In the genomic region with DNA sequence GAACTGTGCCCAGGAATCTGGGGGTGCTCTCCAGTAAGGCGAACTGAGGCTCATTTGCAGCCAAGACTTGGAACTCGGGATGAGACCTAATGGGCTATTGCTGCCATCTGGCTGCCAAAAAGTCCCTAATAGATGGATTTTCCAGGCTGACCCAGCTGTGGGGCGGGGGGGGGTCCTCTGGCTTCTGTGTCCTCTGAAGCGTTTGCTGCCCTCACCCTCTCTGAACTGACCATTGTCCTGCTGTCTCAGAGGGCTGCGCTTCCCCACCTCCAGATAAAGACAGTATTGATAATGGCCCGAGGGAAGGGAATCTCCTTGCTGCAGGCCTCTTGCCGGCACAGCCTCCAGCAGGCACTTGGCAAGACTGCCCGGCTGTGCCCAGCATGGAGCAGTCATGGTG, we compare ENCODE assay signal across 16 cellular contexts. TPM values are rescaled to one million over a fixed set of nuclear protein-coding genes. Genes with fewer than 3 reads are reported as not detected.
DNase-seq lines count a peak whose midpoint lies in the region; ATAC-seq and TF ChIP-seq lines count a peak whose summit lies in the region.
"Had no signal": no experiment of that assay in that cellular context is flagged by ENCODE, and none has a peak within 500 bp of the region (broad histone marks: within the 10 kb centered on the region; RNA-seq: fewer than 3 reads in every experiment).

No MANE protein-coding gene starts in this region.

- intact Hi-C loops in esophagus muscularis mucosa (cut with DNase I), result loop anchor here (5.0 kb wide), 1 partner anchor 68 kb away; no protein-coding TSS in a partner anchor

- no peak overlapping the region for H2AFZ ChIP-seq in parathyroid adenoma

- TF ChIP-seq CTCF in esophagus muscularis mucosa (IDR thresholded peaks at IDR 0.05), result peak; percentile 7 to 18 (median 12)
- peak; percentile 29 for TF ChIP-seq CTCF in parathyroid adenoma (IDR thresholded peaks at IDR 0.05)

- H3K36me3 ChIP-seq in esophagus muscularis mucosa (peaks cover 22 to 77% (median 45%) of the 10 kb centered on the region in 4 donors), parathyroid adenoma (ENCODE audit: control insufficient read depth, insufficient read depth, low read length) (no peaks in the 10 kb centered on the region)

- H3K9me3 ChIP-seq in esophagus muscularis mucosa, result no peaks in the 10 kb centered on the region
- no peaks in the 10 kb centered on the region for H3K9me3 ChIP-seq in parathyroid adenoma (ENCODE audit: control insufficient read depth, low read length)
- H3K9me3 ChIP-seq: ascending aorta had no signal

- H3K4me1 ChIP-seq in esophagus muscularis mucosa (peaks cover 0 to 10% (median 1%) of the 10 kb centered on the region in 4 donors), parathyroid adenoma (peaks cover 12% of the 10 kb centered on the region)
- H3K4me1 ChIP-seq: ascending aorta had no signal

- H3K27me3 ChIP-seq in esophagus muscularis mucosa (no peaks in the 10 kb centered on the region), parathyroid adenoma (ENCODE audit: control insufficient read depth, insufficient read depth, low read length) (no peaks in the 10 kb centered on the region)
- H3K27me3 ChIP-seq: ascending aorta had no signal

- H3K79me2 ChIP-seq in parathyroid adenoma, result no peaks in the 10 kb centered on the region

- WGBS in esophagus muscularis mucosa, result 69% methylated on average over 5 of the region's 8 CpGs

- no peak overlapping the region for H3K9ac ChIP-seq in parathyroid adenoma

- H3K4me3 ChIP-seq in esophagus muscularis mucosa (no peak overlapping the region), parathyroid adenoma (ENCODE audit: low read depth, low read length) (no peak overlapping the region)
- H3K4me3 ChIP-seq: ascending aorta had no signal

- DNase-seq in C1 segment of cervical spinal cord (lab: John Stamatoyannopoulos, UW) (peak in 12 of 14 donors; percentile 12 to 82 (median 54)), NCI-H69 (lab: John Stamatoyannopoulos, UW) (peak; percentile 15), esophagus muscularis mucosa (ENCODE audit: extremely low spot score) (no peak), epidermal melanocyte (ENCODE audit: insufficient read length, low spot score) (no peak)
- DNase-seq: activated T-cell treated with anti-CD3 and anti-CD28 coated beads, Interleukin-2, amount 50 U/mL, for 48 hours; Kasumi-1; NCI-H2081; stimulated activated CD4-positive, alpha-beta T cell treated with anti-CD3 and anti-CD28 coated beads, Interleukin-2, amount 100 ng/mL, for 48 hours; stimulated activated naive CD4-positive, alpha-beta T cell had no signal

- no peak overlapping the region for H3K4me2 ChIP-seq in parathyroid adenoma (ENCODE audit: low read length)

- no peak for TF ChIP-seq POLR2A in esophagus muscularis mucosa (IDR thresholded peaks at IDR 0.05; ENCODE audit: low read depth)

- ATAC-seq in GM19455 (IDR thresholded peaks at IDR 0.05; ENCODE audit: unreplicated experiment) (no peak), HG02610 (IDR thresholded peaks at IDR 0.05; ENCODE audit: unreplicated experiment) (no peak), GM19351 (IDR thresholded peaks at IDR 0.05; ENCODE audit: unreplicated experiment) (no peak)

- H3K27ac ChIP-seq in esophagus muscularis mucosa (replicated peaks in 1 of 4) (no peak overlapping the region), parathyroid adenoma (no peak overlapping the region)
- H3K27ac ChIP-seq: ascending aorta, C4-2B had no signal

- no peak for TF ChIP-seq EP300 in esophagus muscularis mucosa (IDR thresholded peaks at IDR 0.05)

RNA-seq across cellular contexts. Expression of a gene that starts 46.6 kb away (rescaled TPM):
- not detected for total RNA-seq in esophagus muscularis mucosa
- total RNA-seq: ascending aorta, lung microvascular endothelial cell had no signal

Comparison
In these comparisons a context has a peak if more than half of its experiments do, and no peak if none do; other contexts are left out.
1. DNase-seq: peak in C1 segment of cervical spinal cord (12 of 14) and NCI-H69 (single experiment); none in esophagus muscularis mucosa (single experiment) and epidermal melanocyte (single experiment).